ENCODE assay signal across 8 cellular contexts in the genomic region with DNA sequence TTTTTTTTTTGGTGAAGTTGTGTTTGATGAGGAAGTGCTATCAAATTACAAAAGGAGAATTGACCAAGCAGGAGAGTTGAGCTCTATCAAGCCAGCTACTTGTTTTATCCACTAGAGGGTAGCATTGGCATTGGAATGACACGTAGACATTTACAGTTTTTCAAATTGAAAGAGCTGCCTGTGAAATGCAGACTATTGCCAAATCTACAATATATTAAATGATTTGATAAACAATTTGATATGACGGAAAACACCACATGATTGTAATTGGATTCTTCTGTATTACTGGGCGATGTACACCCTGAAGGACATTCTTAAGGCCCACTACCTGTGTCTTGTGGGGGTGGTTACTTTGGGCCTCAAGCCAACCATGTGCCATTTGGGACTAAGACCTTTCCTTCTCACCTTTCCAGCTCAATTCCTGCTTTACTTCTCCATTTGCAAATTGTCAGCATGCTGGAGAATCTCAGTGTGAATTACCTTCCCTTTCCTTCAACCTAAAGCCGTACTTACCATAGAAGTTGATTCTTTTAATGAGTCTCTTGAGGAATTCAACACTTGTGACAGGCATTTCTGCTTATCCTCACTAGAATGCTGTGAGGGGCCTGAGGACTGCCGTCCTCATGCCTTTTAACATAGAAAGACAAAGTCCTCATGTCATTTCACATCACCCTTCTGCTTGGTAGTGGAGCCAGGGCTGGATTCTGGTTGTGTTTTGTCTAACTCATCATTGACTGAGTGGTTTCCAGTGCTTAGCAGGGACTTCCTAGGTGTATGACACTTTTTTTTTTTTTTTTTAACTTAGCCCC.
DNase-seq lines count a peak whose midpoint lies in the region; ATAC-seq and TF ChIP-seq lines count a peak whose summit lies in the region.

No MANE protein-coding gene starts in this region.

- no peaks in the 10 kb centered on the region for H3K4me1 ChIP-seq in ACC112 (ENCODE audit: control insufficient read depth, insufficient read depth, low read length, unreplicated experiment)
- H3K4me1 ChIP-seq in neutrophil (ENCODE audit: control insufficient read depth in 1 of 2, insufficient read depth in 1 of 2, low read depth in 1 of 2, low read length in 1 of 2) = no peaks in the 10 kb centered on the region

- H2AFZ ChIP-seq in ACC112 (ENCODE audit: low read length, unreplicated experiment) = peak overlapping the region; percentile 45

- H3K79me2 ChIP-seq in ACC112 (ENCODE audit: control insufficient read depth, insufficient read depth, low read length, unreplicated experiment) = no peaks in the 10 kb centered on the region

- H3K36me3 ChIP-seq in ACC112 (ENCODE audit: insufficient read depth, low read length) (no peaks in the 10 kb centered on the region), neutrophil (no peaks in the 10 kb centered on the region)

- H3K4me3 ChIP-seq in ACC112 (ENCODE audit: low read depth, low read length) (no peak overlapping the region), fibroblast of mammary gland (ENCODE audit: control insufficient read depth, low read depth, low read length) (no peak overlapping the region), neutrophil (ENCODE audit: low read depth in 1 of 2, low read length in 1 of 2) (no peak overlapping the region)

- H3K27me3 ChIP-seq in ACC112 (ENCODE audit: insufficient read depth, low read length) (no peaks in the 10 kb centered on the region; the same call in 1 of the 2 replicates), neutrophil (no peaks in the 10 kb centered on the region)

- no peaks in the 10 kb centered on the region for H3K9me3 ChIP-seq in neutrophil

- TF ChIP-seq CTCF in GM12872 (IDR thresholded peaks at IDR 0.05; ENCODE audit: insufficient read depth, low read depth, low read length) (peak; percentile 72), fibroblast of mammary gland (conservative IDR thresholded peaks at IDR 0.05; ENCODE audit: control insufficient read depth, insufficient read depth, low read depth, low read length) (peak; percentile 89), neutrophil (IDR thresholded peaks at IDR 0.05) (peak; percentile 58)

- DNase-seq in NCI-H128 (lab: John Stamatoyannopoulos, UW; ENCODE audit: unreplicated experiment) = peak; percentile 13
- peak; percentile 80 for DNase-seq in SK-N-DZ (ENCODE audit: low spot score)
- DNase-seq in fibroblast of mammary gland (ENCODE audit: low read depth) = peak; percentile 87
- no peak for DNase-seq in NK-92 treated with Interleukin-12 subunit alpha and Interleukin-12 subunit beta, amount 100 ng/mL, for 24 hours (lab: John Stamatoyannopoulos, UW)

- H3K27ac ChIP-seq in ACC112 (ENCODE audit: low read depth, low read length) (no peak overlapping the region), neutrophil (no peak overlapping the region)

- peak; percentile 82 for ATAC-seq in HG02678 (IDR thresholded peaks at IDR 0.05; ENCODE audit: unreplicated experiment)
